Comparison of ENCODE assay signal across 8 cellular contexts in genomic region chr19:10269333-10270179, GRCh38. TPM values are rescaled to one million over a fixed set of nuclear protein-coding genes. Genes with fewer than 3 reads are reported as not detected.
DNase-seq lines count a peak whose midpoint lies in the region; ATAC-seq and TF ChIP-seq lines count a peak whose summit lies in the region.

No MANE protein-coding gene starts in this region.

- ATAC-seq in PC-3, result peak; percentile 70
- peak; percentile 58 to 71 for ATAC-seq in activated T-cell treated with anti-CD3 and anti-CD28 coated beads, Interleukin-2, amount 50 U/mL, for 4 hours
- no peak for ATAC-seq in HG03039 (IDR thresholded peaks at IDR 0.05; ENCODE audit: unreplicated experiment)

- TF ChIP-seq CTCF in GM06990 (IDR thresholded peaks at IDR 0.05; ENCODE audit: insufficient read depth, low read length, poor library complexity, severe bottlenecking), result peak; percentile 93
- peak; percentile 95 for TF ChIP-seq CTCF in PC-3 (conservative IDR thresholded peaks at IDR 0.05; ENCODE audit: low read depth, low read length)
- peak; percentile 93 to 98 (median 96) for TF ChIP-seq CTCF in esophagus squamous epithelium (IDR thresholded peaks at IDR 0.05)

- no peaks in the 10 kb centered on the region for H4K20me1 ChIP-seq in PC-3 (ENCODE audit: low read length)

- 0 to 3% methylated on average over 16 to 17 of the region's 59 CpGs for WGBS in esophagus squamous epithelium, 2 donors

- no peak overlapping the region for H3K27ac ChIP-seq in PC-3 (ENCODE audit: low read length)
- peak overlapping the region; percentile 76 to 93 (median 84) for H3K27ac ChIP-seq in esophagus squamous epithelium

- no peaks in the 10 kb centered on the region for H3K79me2 ChIP-seq in PC-3 (ENCODE audit: low read length)

- H3K27me3 ChIP-seq in GM06990 (replicated peaks; ENCODE audit: control insufficient read depth, insufficient read depth, low read length) (no peaks in the 10 kb centered on the region), PC-3 (ENCODE audit: low read length) (no peaks in the 10 kb centered on the region), esophagus squamous epithelium (peaks cover 0 to 18% (median 0%) of the 10 kb centered on the region in 4 donors)

- H3K4me1 ChIP-seq in PC-3 (ENCODE audit: insufficient read depth, low read length) (peaks cover 23% of the 10 kb centered on the region), esophagus squamous epithelium (peaks cover 21 to 61% (median 21%) of the 10 kb centered on the region in 3 donors)

- BruUV-seq in PC-3 (replicated peaks; lab: Mats Ljungman, UMichigan), result no TSS peak

- no peak overlapping the region; the same call in 1 of the 2 replicates for H3K9ac ChIP-seq in PC-3 (ENCODE audit: low read length)

- no peaks in the 10 kb centered on the region for H3K9me2 ChIP-seq in PC-3 (replicated peaks; ENCODE audit: low read length)

- H3K4me2 ChIP-seq in PC-3 (ENCODE audit: low read length), result peak overlapping the region; percentile 92

- intact Hi-C loops in PC-3 (cut with micrococcal nuclease) (loop anchor here (1.0 kb wide), 2 partner anchors 66 to 120 kb away; no protein-coding TSS in a partner anchor), esophagus squamous epithelium (cut with DNase I) (loop anchor here (2.0 kb wide), 1 partner anchor 119 kb away; no protein-coding TSS in a partner anchor)

- H2AFZ ChIP-seq in PC-3 (ENCODE audit: low read length), result peak overlapping the region; percentile 93

- DNase-seq in GM06990 (ENCODE audit: extremely low read depth, insufficient read length) (peak; percentile 90), HT-29 (ENCODE audit: low spot score) (peak; percentile 60), PC-3 (peak; percentile 88), esophagus squamous epithelium (lab: John Stamatoyannopoulos, UW) (peak; percentile 40), myocyte (ENCODE audit: low read depth) (peak; percentile 70)
- DNase-seq in activated T-cell treated with anti-CD3 and anti-CD28 coated beads, Interleukin-2, amount 50 U/mL, for 4 hours, result peak; percentile 86
- peak; percentile 96 for DNase-seq in stimulated activated CD8-positive, alpha-beta memory T cell treated with anti-CD3 and anti-CD28 coated beads, Interleukin-4, amount 100 ng/mL, for 48 hours

- H3K9me3 ChIP-seq in PC-3 (ENCODE audit: low read length) (no peaks in the 10 kb centered on the region), esophagus squamous epithelium (no peaks in the 10 kb centered on the region)

- no peaks in the 10 kb centered on the region for H3K9me3 Mint-ChIP-seq in activated T-cell treated with anti-CD3 and anti-CD28 coated beads, Interleukin-2, amount 50 U/mL, for 4 hours

- H3K36me3 ChIP-seq in GM06990 (ENCODE audit: control insufficient read depth, insufficient read depth, low read length), result peaks cover 6% of the 10 kb centered on the region
- no peaks in the 10 kb centered on the region for H3K36me3 ChIP-seq in PC-3 (ENCODE audit: low read depth, low read length)
- H3K36me3 ChIP-seq in esophagus squamous epithelium, result peaks cover 0 to 4% (median 0%) of the 10 kb centered on the region in 3 donors

- peaks cover 4% of the 10 kb centered on the region for H3K36me3 Mint-ChIP-seq in activated T-cell treated with anti-CD3 and anti-CD28 coated beads, Interleukin-2, amount 50 U/mL, for 4 hours (ENCODE audit: insufficient read depth)

- H3K27me3 Mint-ChIP-seq in activated T-cell treated with anti-CD3 and anti-CD28 coated beads, Interleukin-2, amount 50 U/mL, for 4 hours (ENCODE audit: low read depth), result no peaks in the 10 kb centered on the region

- H3K4me3 ChIP-seq in GM06990 (replicated peaks; ENCODE audit: low read depth, low read length), result peak overlapping the region; percentile 93
- peak overlapping the region; percentile 64 for H3K4me3 ChIP-seq in PC-3 (ENCODE audit: low read length)
- H3K4me3 ChIP-seq in esophagus squamous epithelium, result peak overlapping the region; percentile 27 to 67 (median 48)

- H3F3A ChIP-seq in PC-3 (ENCODE audit: low read length, unreplicated experiment), result no peaks in the 10 kb centered on the region

- peaks cover 24% of the 10 kb centered on the region for H3K4me1 Mint-ChIP-seq in activated T-cell treated with anti-CD3 and anti-CD28 coated beads, Interleukin-2, amount 50 U/mL, for 4 hours (ENCODE audit: low read depth)

- POLR2A ChIA-PET in PC-3 (lab: Charles Lee; ENCODE audit: unreplicated experiment), result interaction anchor here (1.1 to 1.5 kb wide), 2 partner anchors 22 to 65 kb away, joined by 6 to 9 read pairs; no protein-coding TSS in a partner anchor

- TF ChIP-seq POLR2A in esophagus squamous epithelium (IDR thresholded peaks at IDR 0.05), result no peak

- peak overlapping the region; percentile 83 for H3K4me3 Mint-ChIP-seq in activated T-cell treated with anti-CD3 and anti-CD28 coated beads, Interleukin-2, amount 50 U/mL, for 4 hours

- CTCF ChIA-PET in PC-3 (lab: Charles Lee), result interaction anchor here (0.6 to 3.2 kb wide), 13 partner anchors 10 to 149 kb away, joined by 3 to 62 read pairs (median 5); partner anchors contain the start of genes ICAM5, RAVER1 and TYK2

RNA-seq across cellular contexts. Expression of gene ICAM1, which starts 1.4 kb away (rescaled TPM):
- total RNA-seq in HT-29 (2014; rRNA removed; shearing (Covaris generic)), result 4.6 and 4.8 TPM in 2 replicates
- total RNA-seq in PC-3 (2014; rRNA removed) (9.4 and 15.3 TPM in 2 replicates), esophagus squamous epithelium (10 to 100 TPM in 1 of 4 donors, 1 to 10 TPM in 3; 5.4 to 26.4 (median 7.7) TPM), myocyte (5.1 and 21.3 TPM in 2 replicates)
- 10 to 100 TPM; 25.6 to 48.5 (median 39.5) TPM for total RNA-seq in activated T-cell treated with anti-CD3 and anti-CD28 coated beads, Interleukin-2, amount 50 U/mL, for 4 hours
- polyA plus RNA-seq in myocyte (2012), result 8.3 TPM

RNA-seq across cellular contexts. Expression of gene ICAM4, which starts 17.2 kb away (rescaled TPM):
- total RNA-seq in HT-29 (2014; rRNA removed; shearing (Covaris generic)), result 0.69 TPM in 1 of 2 replicates, not detected in the other
- not detected in 2 replicates for total RNA-seq in PC-3 (2014; rRNA removed)
- under 1 TPM; 0.27 to 0.53 (median 0.38) TPM for total RNA-seq in activated T-cell treated with anti-CD3 and anti-CD28 coated beads, Interleukin-2, amount 50 U/mL, for 4 hours
- total RNA-seq in esophagus squamous epithelium, result under 1 TPM in 2 of 4 donors, not detected in 2; 0.29 to 0.76 TPM
- 1.4 and 3.2 TPM in 2 replicates for total RNA-seq in myocyte
- 0.49 TPM for polyA plus RNA-seq in myocyte (2012)

RNA-seq across cellular contexts. Expression of gene MRPL4, which starts 17.5 kb away (rescaled TPM):
- total RNA-seq in HT-29 (2014; rRNA removed; shearing (Covaris generic)), result 201 and 220 TPM in 2 replicates
- total RNA-seq in PC-3 (2014; rRNA removed) (336 and 427 TPM in 2 replicates), esophagus squamous epithelium (100 to 1,000 TPM in 2 of 4 donors, 10 to 100 TPM in 2; 77.6 to 105 (median 92.6) TPM), myocyte (64.7 and 94.3 TPM in 2 replicates)
- total RNA-seq in activated T-cell treated with anti-CD3 and anti-CD28 coated beads, Interleukin-2, amount 50 U/mL, for 4 hours, result 100 to 1,000 TPM; 213 to 268 (median 239) TPM
- polyA plus RNA-seq in myocyte (2012), result 50.5 TPM

RNA-seq across cellular contexts. Expression of gene ICAM5, which starts 20.2 kb away (rescaled TPM):
- total RNA-seq in HT-29 (2014; rRNA removed; shearing (Covaris generic)), result 0.34 and 0.56 TPM in 2 replicates
- total RNA-seq in PC-3 (2014; rRNA removed) (1.8 and 2.0 TPM in 2 replicates), esophagus squamous epithelium (1 to 10 TPM in 2 of 4 donors, under 1 TPM in 1, not detected in 1; 0.12 to 1.6 (median 1.3) TPM), myocyte (7.2 and 8.3 TPM in 2 replicates)
- 1 to 10 TPM; 3.1 to 4.3 (median 3.1) TPM for total RNA-seq in activated T-cell treated with anti-CD3 and anti-CD28 coated beads, Interleukin-2, amount 50 U/mL, for 4 hours
- 5.5 TPM for polyA plus RNA-seq in myocyte (2012)

RNA-seq across cellular contexts. Expression of gene S1PR2, which starts 38.4 kb away (rescaled TPM):
- total RNA-seq in HT-29 (2014; rRNA removed; shearing (Covaris generic)), result 0.91 and 1.4 TPM in 2 replicates
- total RNA-seq in PC-3 (2014; rRNA removed), result 4.1 and 5.8 TPM in 2 replicates
- total RNA-seq in activated T-cell treated with anti-CD3 and anti-CD28 coated beads, Interleukin-2, amount 50 U/mL, for 4 hours, result 10 to 100 TPM; 15.0 to 18.4 (median 16.0) TPM
- 1 to 10 TPM; 1.6 to 6.1 (median 3.3) TPM for total RNA-seq in esophagus squamous epithelium
- total RNA-seq in myocyte, result 1.8 and 3.5 TPM in 2 replicates
- polyA plus RNA-seq in myocyte (2012), result 2.0 TPM

Comparison
In these comparisons a context has a peak if more than half of its experiments do, and no peak if none do; other contexts are left out.
1. DNase-seq: peak in every context shown above with its lines; median percentile 96 in stimulated activated CD8-positive, alpha-beta memory T cell treated with anti-CD3 and anti-CD28 coated beads, Interleukin-4, amount 100 ng/mL, for 48 hours; 90 in GM06990; 88 in PC-3; 86 in activated T-cell treated with anti-CD3 and anti-CD28 coated beads, Interleukin-2, amount 50 U/mL, for 4 hours; 70 in myocyte; 60 in HT-29; 40 in esophagus squamous epithelium.